1 cellular context compared by ENCODE assay signal in genomic region chr17:38587193-38587592, GRCh38.
TF ChIP-seq lines count a peak whose summit lies in the region.

No MANE protein-coding gene starts in this region.

TF ChIP-seq in WTC11, 78 proteins besides CTCF, POLR2A, EP300 and RAD21 (continued from another document):
- TF ChIP-seq MXD4 (CRISPR knock-in tag; IDR thresholded peaks at IDR 0.05; ENCODE audit: borderline replicate concordance) (no peak), SOX15 (CRISPR knock-in tag; IDR thresholded peaks at IDR 0.05) (no peak), FOXJ3 (CRISPR knock-in tag; IDR thresholded peaks at IDR 0.05; ENCODE audit: borderline replicate concordance) (no peak), ZNF416 (CRISPR knock-in tag; IDR thresholded peaks at IDR 0.05) (no peak), JUN (CRISPR knock-in tag; IDR thresholded peaks at IDR 0.05) (no peak), PRRX2 (CRISPR knock-in tag; IDR thresholded peaks at IDR 0.05) (no peak), SMAD3 (CRISPR knock-in tag; IDR thresholded peaks at IDR 0.05; ENCODE audit: borderline replicate concordance) (no peak), HMGXB4 (CRISPR knock-in tag; IDR thresholded peaks at IDR 0.05) (no peak), ZBTB43 (CRISPR knock-in tag; IDR thresholded peaks at IDR 0.05) (no peak), CREB1 (CRISPR knock-in tag; IDR thresholded peaks at IDR 0.05) (no peak), ARID4B (CRISPR knock-in tag; IDR thresholded peaks at IDR 0.05; ENCODE audit: borderline replicate concordance) (no peak)
- TF ChIP-seq, protein P1, sequence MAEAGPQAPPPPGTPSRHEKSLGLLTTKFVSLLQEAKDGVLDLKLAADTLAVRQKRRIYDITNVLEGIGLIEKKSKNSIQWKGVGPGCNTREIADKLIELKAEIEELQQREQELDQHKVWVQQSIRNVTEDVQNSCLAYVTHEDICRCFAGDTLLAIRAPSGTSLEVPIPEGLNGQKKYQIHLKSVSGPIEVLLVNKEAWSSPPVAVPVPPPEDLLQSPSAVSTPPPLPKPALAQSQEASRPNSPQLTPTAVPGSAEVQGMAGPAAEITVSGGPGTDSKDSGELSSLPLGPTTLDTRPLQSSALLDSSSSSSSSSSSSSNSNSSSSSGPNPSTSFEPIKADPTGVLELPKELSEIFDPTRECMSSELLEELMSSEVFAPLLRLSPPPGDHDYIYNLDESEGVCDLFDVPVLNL (CRISPR knock-in tag; IDR thresholded peaks at IDR 0.05; ENCODE audit: borderline replicate concordance, low read depth): no peak
- TF ChIP-seq, protein P2, sequence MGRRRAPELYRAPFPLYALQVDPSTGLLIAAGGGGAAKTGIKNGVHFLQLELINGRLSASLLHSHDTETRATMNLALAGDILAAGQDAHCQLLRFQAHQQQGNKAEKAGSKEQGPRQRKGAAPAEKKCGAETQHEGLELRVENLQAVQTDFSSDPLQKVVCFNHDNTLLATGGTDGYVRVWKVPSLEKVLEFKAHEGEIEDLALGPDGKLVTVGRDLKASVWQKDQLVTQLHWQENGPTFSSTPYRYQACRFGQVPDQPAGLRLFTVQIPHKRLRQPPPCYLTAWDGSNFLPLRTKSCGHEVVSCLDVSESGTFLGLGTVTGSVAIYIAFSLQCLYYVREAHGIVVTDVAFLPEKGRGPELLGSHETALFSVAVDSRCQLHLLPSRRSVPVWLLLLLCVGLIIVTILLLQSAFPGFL (CRISPR knock-in tag; IDR thresholded peaks at IDR 0.05; ENCODE audit: borderline replicate concordance): no peak
TF ChIP-seq in WTC11: peak in this region for 0.
